1 cellular context compared by ENCODE assay signal in the genomic region with DNA sequence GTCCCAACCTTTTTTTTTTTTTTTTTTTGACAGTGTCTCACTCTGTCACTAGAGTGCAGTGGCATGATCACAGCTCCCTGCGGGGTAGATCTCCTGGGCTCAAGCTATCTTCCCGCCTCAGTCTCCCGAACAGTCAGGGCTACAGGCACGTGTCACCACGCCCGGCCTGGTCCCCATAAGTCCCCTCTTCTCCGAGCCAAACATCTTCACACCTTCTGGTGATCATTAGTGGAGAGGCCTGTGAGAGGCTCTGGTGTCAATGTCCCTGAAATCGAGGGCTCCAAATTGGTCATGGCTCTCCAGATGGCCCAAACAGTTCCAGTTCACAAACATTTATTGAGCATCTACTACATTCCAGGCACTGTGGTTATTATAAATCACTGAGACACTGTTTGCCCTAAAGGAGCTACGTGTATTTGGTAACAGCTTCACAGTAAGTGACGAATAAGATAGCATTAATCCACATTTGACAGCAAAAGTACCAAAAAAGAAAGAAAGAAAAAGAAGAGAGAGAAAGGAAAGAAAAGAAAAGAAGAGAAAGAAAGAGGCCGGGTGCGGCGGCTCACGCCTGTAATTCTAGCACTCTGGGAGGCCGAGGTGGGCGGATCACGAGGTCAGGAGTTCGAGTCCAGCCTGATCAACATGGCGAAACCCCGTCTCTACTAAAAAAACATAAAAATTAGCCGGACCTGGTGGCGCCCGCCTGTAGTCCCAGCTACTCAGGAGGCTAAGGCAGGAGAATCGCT.
TF ChIP-seq lines count a peak whose summit lies in the region.

No MANE protein-coding gene starts in this region.

TF ChIP-seq in SK-N-SH treated with all-trans-retinoic acid at 6 μM for 48 hours, 23 proteins besides CTCF, POLR2A, EP300 and RAD21 (continued from another document):
- TF ChIP-seq POU6F1 (CRISPR knock-in tag; IDR thresholded peaks at IDR 0.05; ENCODE audit: borderline replicate concordance, low read depth) (no peak), GLIS3 (CRISPR knock-in tag; IDR thresholded peaks at IDR 0.05) (no peak), ARNTL (CRISPR knock-in tag; IDR thresholded peaks at IDR 0.05; ENCODE audit: borderline replicate concordance, low read depth) (no peak)
- TF ChIP-seq, protein P1, sequence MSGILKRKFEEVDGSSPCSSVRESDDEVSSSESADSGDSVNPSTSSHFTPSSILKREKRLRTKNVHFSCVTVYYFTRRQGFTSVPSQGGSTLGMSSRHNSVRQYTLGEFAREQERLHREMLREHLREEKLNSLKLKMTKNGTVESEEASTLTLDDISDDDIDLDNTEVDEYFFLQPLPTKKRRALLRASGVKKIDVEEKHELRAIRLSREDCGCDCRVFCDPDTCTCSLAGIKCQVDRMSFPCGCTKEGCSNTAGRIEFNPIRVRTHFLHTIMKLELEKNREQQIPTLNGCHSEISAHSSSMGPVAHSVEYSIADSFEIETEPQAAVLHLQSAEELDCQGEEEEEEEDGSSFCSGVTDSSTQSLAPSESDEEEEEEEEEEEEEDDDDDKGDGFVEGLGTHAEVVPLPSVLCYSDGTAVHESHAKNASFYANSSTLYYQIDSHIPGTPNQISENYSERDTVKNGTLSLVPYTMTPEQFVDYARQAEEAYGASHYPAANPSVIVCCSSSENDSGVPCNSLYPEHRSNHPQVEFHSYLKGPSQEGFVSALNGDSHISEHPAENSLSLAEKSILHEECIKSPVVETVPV (CRISPR knock-in tag; IDR thresholded peaks at IDR 0.05): no peak
